Comparison of ENCODE assay signal across 26 cellular contexts in the genomic region with DNA sequence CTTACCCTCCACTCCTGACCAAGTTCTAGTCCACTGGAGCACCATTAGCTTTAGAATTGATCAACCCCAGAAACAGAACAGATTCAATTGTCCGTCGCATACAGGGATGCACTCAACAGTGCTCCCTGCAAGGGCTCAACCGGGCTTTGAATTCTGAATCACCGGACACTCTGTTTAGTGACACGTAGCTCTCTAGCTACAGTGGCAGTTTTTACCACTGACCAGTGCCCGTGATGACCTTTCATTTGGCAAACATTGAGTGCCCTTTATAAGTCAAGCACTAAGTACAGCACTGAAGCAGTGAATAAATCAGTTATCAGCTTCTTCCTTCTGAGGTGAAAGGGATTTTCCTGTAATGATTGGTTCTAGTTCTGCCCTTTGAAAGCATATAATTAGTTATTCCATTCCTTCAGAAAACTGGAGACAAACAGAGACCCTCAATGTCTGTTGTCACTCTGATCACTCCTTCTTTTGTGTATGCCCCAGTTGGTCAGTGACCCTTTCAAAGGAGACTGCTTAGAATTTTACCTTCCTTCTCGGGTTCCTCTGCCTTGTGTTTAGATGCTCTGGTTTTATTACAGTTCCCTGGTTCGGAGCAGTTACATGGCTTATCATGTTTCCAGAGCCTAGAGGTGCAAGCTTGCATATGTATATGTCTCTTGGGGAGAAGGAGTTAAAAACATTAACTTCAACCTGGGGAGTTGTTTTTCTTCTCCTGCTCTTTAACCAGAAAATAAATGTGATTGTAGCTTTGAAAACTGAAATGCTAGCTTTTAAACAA.
DNase-seq lines count a peak whose midpoint lies in the region; ATAC-seq, FAIRE-seq and TF ChIP-seq lines count a peak whose summit lies in the region.
"Had no signal": no experiment of that assay in that cellular context is flagged by ENCODE, and none has a peak within 500 bp of the region (broad histone marks: within the 10 kb centered on the region; RNA-seq: fewer than 3 reads in every experiment).

No MANE protein-coding gene starts in this region.

- intact Hi-C loops in left lung (cut with DNase I) (no loop called here), tibial artery (cut with DNase I; ENCODE audit: low total_unique reads) (loop anchor here (10.0 kb wide), 1 partner anchor 372 kb away; the partner anchor contains the start of gene EGR2)

- no peak for TF ChIP-seq CTCF in GM23338 (conservative IDR thresholded peaks at IDR 0.05; ENCODE audit: low read depth in 2 of 2)
- TF ChIP-seq CTCF in left lung (IDR thresholded peaks at IDR 0.05), result no peak
- no peak for TF ChIP-seq CTCF in tibial artery (IDR thresholded peaks at IDR 0.05)

- H3K4me1 ChIP-seq in GM23338 (ENCODE audit: insufficient read depth) (no peaks in the 10 kb centered on the region), left lung (no peaks in the 10 kb centered on the region), tibial artery (peaks cover 0 to 28% (median 12%) of the 10 kb centered on the region in 4 donors)

- H3K27me3 ChIP-seq in GM23338 (ENCODE audit: insufficient read depth) (no peaks in the 10 kb centered on the region), left lung (no peaks in the 10 kb centered on the region), tibial artery (no peaks in the 10 kb centered on the region)
- H3K27me3 ChIP-seq: BLaER1 treated with 17β-estradiol and CSF1 and Interleukin-3, amounts not matched to agents 10 nM and 100 nM had no signal

- no peaks in the 10 kb centered on the region for H3K79me2 ChIP-seq in GM23338 (replicated peaks; ENCODE audit: insufficient read depth)

- H3K9me3 ChIP-seq in left lung (no peaks in the 10 kb centered on the region), tibial artery (no peaks in the 10 kb centered on the region)

- no peak for DNase-seq in GM23338 (ENCODE audit: low spot score)
- DNase-seq in left lung, result no peak
- DNase-seq in tibial artery, result no peak
- DNase-seq in HTR-8/SVneo (ENCODE audit: insufficient read length, low spot score), result no peak
- DNase-seq in stimulated activated CD4-positive, alpha-beta T cell treated with anti-CD3 and anti-CD28 coated beads, Interleukin-2, amount 100 ng/mL, for 24 hours, result no peak
- DNase-seq: AML-193; CD4-positive, alpha-beta memory T cell; COR-L47; DMS53; NCI-H1092 treated with DMSO at 0.1 percent for 48 hours; NCI-H1436; NCI-H187 treated with DMSO at 0.1 percent for 48 hours; NCI-H446; NCI-H526; NCI-H82; SHP77 had no signal

- H2AFZ ChIP-seq in GM23338, result no peak overlapping the region

- peaks cover 4% of the 10 kb centered on the region; the same call in 1 of the 3 replicates for H3K9me3 Mint-ChIP-seq in GM23338

- H3K36me3 Mint-ChIP-seq in GM23338 (ENCODE audit: low read depth), result no peaks in the 10 kb centered on the region
- H3K36me3 Mint-ChIP-seq: CD4-positive, alpha-beta memory T cell had no signal

- H3K9me2 ChIP-seq in GM23338 (ENCODE audit: insufficient read depth), result no peaks in the 10 kb centered on the region

- H3K27me3 Mint-ChIP-seq in GM23338 (ENCODE audit: insufficient read depth, low read depth, poor library complexity), result no peaks in the 10 kb centered on the region
- H3K27me3 Mint-ChIP-seq: CD4-positive, alpha-beta memory T cell had no signal

- H3K4me2 ChIP-seq in GM23338, result no peak overlapping the region

- H3K4me3 Mint-ChIP-seq in GM23338, result no peak overlapping the region
- H3K4me3 Mint-ChIP-seq: CD4-positive, alpha-beta memory T cell had no signal

- FAIRE-seq in HTR-8/SVneo (lab: Jason Lieb, UNC), result no peak
- FAIRE-seq: A204.1, GM18507, H1, HepG2 had no signal

- H3K27ac Mint-ChIP-seq in GM23338, result 0 out of 2 replicates have a peak overlapping the region, but pooled peaks have one; percentile 12
- H3K27ac Mint-ChIP-seq: CD4-positive, alpha-beta memory T cell had no signal

- no peaks in the 10 kb centered on the region for H3F3A ChIP-seq in GM23338 (replicated peaks; ENCODE audit: low read depth)

- peaks cover 29% of the 10 kb centered on the region; the same call in 2 of the 3 replicates for H3K4me1 Mint-ChIP-seq in GM23338
- H3K4me1 Mint-ChIP-seq: CD4-positive, alpha-beta memory T cell had no signal

- no peak for ATAC-seq in GM23338
- ATAC-seq in left lung, result peak; percentile 22
- ATAC-seq in HG03457 (IDR thresholded peaks at IDR 0.05; ENCODE audit: unreplicated experiment), result no peak
- ATAC-seq: HCT116, HepG2 had no signal

- H3K36me3 ChIP-seq in GM23338 (ENCODE audit: insufficient read depth) (no peaks in the 10 kb centered on the region), left lung (no peaks in the 10 kb centered on the region), tibial artery (no peaks in the 10 kb centered on the region)
- H3K36me3 ChIP-seq: BLaER1 treated with 17β-estradiol and CSF1 and Interleukin-3, amounts not matched to agents 10 nM and 100 nM had no signal

- H3K27ac ChIP-seq in GM23338 (ENCODE audit: low read depth) (no peak overlapping the region), angular gyrus (ENCODE audit: low read depth, low read length) (peak overlapping the region; percentile 54), left lung (no peak overlapping the region), tibial artery (peak overlapping the region; percentile 50 to 71)
- H3K27ac ChIP-seq: BLaER1 treated with 17β-estradiol and CSF1 and Interleukin-3, amounts not matched to agents 10 nM and 100 nM; HL-60; RWPE1 had no signal

- H3K4me3 ChIP-seq in GM23338 (no peak overlapping the region), left lung (no peak overlapping the region), tibial artery (no peak overlapping the region)
- H3K4me3 ChIP-seq: BLaER1 treated with 17β-estradiol and CSF1 and Interleukin-3, amounts not matched to agents 10 nM and 100 nM had no signal

- H4K20me1 ChIP-seq in GM23338 (replicated peaks; ENCODE audit: insufficient read depth), result no peaks in the 10 kb centered on the region
- H4K20me1 ChIP-seq: BLaER1 treated with 17β-estradiol and CSF1 and Interleukin-3, amounts not matched to agents 10 nM and 100 nM had no signal

TF ChIP-seq in GM23338, 12 proteins besides CTCF, POLR2A, EP300 and RAD21 (continues in another document):
- TF ChIP-seq, protein P1, sequence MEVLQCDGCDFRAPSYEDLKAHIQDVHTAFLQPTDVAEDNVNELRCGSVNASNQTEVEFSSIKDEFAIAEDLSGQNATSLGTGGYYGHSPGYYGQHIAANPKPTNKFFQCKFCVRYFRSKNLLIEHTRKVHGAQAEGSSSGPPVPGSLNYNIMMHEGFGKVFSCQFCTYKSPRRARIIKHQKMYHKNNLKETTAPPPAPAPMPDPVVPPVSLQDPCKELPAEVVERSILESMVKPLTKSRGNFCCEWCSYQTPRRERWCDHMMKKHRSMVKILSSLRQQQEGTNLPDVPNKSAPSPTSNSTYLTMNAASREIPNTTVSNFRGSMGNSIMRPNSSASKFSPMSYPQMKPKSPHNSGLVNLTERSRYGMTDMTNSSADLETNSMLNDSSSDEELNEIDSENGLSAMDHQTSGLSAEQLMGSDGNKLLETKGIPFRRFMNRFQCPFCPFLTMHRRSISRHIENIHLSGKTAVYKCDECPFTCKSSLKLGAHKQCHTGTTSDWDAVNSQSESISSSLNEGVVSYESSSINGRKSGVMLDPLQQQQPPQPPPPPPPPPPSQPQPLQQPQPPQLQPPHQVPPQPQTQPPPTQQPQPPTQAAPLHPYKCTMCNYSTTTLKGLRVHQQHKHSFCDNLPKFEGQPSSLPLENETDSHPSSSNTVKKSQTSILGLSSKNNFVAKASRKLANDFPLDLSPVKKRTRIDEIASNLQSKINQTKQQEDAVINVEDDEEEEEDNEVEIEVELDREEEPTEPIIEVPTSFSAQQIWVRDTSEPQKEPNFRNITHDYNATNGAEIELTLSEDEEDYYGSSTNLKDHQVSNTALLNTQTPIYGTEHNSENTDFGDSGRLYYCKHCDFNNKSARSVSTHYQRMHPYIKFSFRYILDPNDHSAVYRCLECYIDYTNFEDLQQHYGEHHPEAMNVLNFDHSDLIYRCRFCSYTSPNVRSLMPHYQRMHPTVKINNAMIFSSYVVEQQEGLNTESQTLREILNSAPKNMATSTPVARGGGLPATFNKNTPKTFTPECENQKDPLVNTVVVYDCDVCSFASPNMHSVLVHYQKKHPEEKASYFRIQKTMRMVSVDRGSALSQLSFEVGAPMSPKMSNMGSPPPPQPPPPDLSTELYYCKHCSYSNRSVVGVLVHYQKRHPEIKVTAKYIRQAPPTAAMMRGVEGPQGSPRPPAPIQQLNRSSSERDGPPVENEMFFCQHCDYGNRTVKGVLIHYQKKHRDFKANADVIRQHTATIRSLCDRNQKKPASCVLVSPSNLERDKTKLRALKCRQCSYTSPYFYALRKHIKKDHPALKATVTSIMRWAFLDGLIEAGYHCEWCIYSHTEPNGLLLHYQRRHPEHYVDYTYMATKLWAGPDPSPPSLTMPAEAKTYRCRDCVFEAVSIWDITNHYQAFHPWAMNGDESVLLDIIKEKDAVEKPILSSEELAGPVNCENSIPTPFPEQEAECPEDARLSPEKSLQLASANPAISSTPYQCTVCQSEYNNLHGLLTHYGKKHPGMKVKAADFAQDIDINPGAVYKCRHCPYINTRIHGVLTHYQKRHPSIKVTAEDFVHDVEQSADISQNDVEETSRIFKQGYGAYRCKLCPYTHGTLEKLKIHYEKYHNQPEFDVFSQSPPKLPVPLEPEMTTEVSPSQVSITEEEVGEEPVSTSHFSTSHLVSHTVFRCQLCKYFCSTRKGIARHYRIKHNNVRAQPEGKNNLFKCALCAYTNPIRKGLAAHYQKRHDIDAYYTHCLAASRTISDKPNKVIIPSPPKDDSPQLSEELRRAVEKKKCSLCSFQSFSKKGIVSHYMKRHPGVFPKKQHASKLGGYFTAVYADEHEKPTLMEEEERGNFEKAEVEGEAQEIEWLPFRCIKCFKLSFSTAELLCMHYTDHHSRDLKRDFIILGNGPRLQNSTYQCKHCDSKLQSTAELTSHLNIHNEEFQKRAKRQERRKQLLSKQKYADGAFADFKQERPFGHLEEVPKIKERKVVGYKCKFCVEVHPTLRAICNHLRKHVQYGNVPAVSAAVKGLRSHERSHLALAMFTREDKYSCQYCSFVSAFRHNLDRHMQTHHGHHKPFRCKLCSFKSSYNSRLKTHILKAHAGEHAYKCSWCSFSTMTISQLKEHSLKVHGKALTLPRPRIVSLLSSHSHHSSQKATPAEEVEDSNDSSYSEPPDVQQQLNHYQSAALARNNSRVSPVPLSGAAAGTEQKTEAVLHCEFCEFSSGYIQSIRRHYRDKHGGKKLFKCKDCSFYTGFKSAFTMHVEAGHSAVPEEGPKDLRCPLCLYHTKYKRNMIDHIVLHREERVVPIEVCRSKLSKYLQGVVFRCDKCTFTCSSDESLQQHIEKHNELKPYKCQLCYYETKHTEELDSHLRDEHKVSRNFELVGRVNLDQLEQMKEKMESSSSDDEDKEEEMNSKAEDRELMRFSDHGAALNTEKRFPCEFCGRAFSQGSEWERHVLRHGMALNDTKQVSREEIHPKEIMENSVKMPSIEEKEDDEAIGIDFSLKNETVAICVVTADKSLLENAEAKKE (CRISPR knock-in tag; IDR thresholded peaks at IDR 0.05), result no peak

Comparison
In these comparisons a context has a peak if more than half of its experiments do, and no peak if none do; other contexts are left out.
1. H3K27ac ChIP-seq: peak in angular gyrus (single experiment) and tibial artery (2 of 2); none in GM23338 (single experiment) and left lung (0 of 2).